ENCODE assay signal across 1 cellular context in genomic region chr16:70468776-70469525, GRCh38.
TF ChIP-seq lines count a peak whose summit lies in the region.

No MANE protein-coding gene starts in this region.

TF ChIP-seq in HepG2, 621 proteins besides CTCF, POLR2A, EP300 and RAD21:
- TF ChIP-seq TCF7 (IDR thresholded peaks at IDR 0.05; ENCODE audit: low read depth) (no peak), THAP11 (CRISPR knock-in tag; IDR thresholded peaks at IDR 0.05) (no peak), RBAK (CRISPR knock-in tag; IDR thresholded peaks at IDR 0.05) (no peak), AGO2 (optimal IDR thresholded peaks at IDR 0.05; ENCODE audit: low read depth, low read length) (peak; percentile 47), KMT2B (CRISPR knock-in tag; IDR thresholded peaks at IDR 0.05) (no peak), ZNF841 (CRISPR knock-in tag; IDR thresholded peaks at IDR 0.05; ENCODE audit: borderline replicate concordance) (no peak), TIGD3 (CRISPR knock-in tag; IDR thresholded peaks at IDR 0.05; ENCODE audit: borderline replicate concordance) (no peak), HOXA3 (CRISPR knock-in tag; IDR thresholded peaks at IDR 0.05) (no peak), ZNF629 (CRISPR knock-in tag; conservative IDR thresholded peaks at IDR 0.05) (no peak), ZNF33B (CRISPR knock-in tag; IDR thresholded peaks at IDR 0.05) (no peak), ZNF431 (CRISPR knock-in tag; IDR thresholded peaks at IDR 0.05; ENCODE audit: borderline replicate concordance, low read depth) (no peak), TOPORS (CRISPR knock-in tag; IDR thresholded peaks at IDR 0.05) (no peak), ATAD3A (CRISPR knock-in tag; IDR thresholded peaks at IDR 0.05) (no peak), ZNF589 (CRISPR knock-in tag; conservative IDR thresholded peaks at IDR 0.05) (no peak), ATF5 (CRISPR knock-in tag; IDR thresholded peaks at IDR 0.05; ENCODE audit: low read depth) (no peak), RFX1 (IDR thresholded peaks at IDR 0.05) (no peak), ZBTB40 (IDR thresholded peaks at IDR 0.05) (no peak), ZBTB40 (CRISPR knock-in tag; IDR thresholded peaks at IDR 0.05) (0 out of 2 replicates have a peak, but pooled peaks have one; percentile 25), ZIK1 (CRISPR knock-in tag; IDR thresholded peaks at IDR 0.05; ENCODE audit: borderline replicate concordance, low read depth) (no peak), KMT2A (CRISPR knock-in tag; IDR thresholded peaks at IDR 0.05) (no peak), ZSCAN25 (CRISPR knock-in tag; IDR thresholded peaks at IDR 0.05) (no peak), MTF2 (CRISPR knock-in tag; IDR thresholded peaks at IDR 0.05; ENCODE audit: borderline replicate concordance) (no peak), HOXA9 (CRISPR knock-in tag; IDR thresholded peaks at IDR 0.05; ENCODE audit: borderline replicate concordance) (no peak), ZNF768 (CRISPR knock-in tag; IDR thresholded peaks at IDR 0.05) (peak; percentile 95), RCOR2 (CRISPR knock-in tag; IDR thresholded peaks at IDR 0.05) (no peak)
- TF ChIP-seq, protein P1, sequence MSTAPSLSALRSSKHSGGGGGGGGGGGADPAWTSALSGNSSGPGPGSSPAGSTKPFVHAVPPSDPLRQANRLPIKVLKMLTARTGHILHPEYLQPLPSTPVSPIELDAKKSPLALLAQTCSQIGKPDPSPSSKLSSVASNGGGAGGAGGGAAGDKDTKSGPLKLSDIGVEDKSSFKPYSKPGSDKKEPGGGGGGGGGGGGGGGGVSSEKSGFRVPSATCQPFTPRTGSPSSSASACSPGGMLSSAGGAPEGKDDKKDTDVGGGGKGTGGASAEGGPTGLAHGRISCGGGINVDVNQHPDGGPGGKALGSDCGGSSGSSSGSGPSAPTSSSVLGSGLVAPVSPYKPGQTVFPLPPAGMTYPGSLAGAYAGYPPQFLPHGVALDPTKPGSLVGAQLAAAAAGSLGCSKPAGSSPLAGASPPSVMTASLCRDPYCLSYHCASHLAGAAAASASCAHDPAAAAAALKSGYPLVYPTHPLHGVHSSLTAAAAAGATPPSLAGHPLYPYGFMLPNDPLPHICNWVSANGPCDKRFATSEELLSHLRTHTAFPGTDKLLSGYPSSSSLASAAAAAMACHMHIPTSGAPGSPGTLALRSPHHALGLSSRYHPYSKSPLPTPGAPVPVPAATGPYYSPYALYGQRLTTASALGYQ (CRISPR knock-in tag; IDR thresholded peaks at IDR 0.05), result no peak
- TF ChIP-seq, protein P2, sequence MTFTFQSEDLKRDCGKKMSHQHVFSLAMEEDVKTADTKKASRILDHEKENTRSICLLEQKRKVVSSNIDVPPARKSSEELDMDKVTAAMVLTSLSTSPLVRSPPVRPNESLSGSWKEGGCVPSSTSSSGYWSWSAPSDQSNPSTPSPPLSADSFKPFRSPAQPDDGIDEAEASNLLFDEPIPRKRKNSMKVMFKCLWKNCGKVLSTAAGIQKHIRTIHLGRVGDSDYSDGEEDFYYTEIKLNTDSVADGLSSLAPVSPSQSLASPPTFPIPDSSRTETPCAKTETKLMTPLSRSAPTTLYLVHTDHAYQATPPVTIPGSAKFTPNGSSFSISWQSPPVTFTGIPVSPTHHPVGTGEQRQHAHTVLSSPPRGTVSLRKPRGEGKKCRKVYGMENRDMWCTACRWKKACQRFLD (CRISPR knock-in tag; IDR thresholded peaks at IDR 0.05; ENCODE audit: borderline replicate concordance), result no peak
